20 cellular contexts compared by ENCODE assay signal in the genomic region with DNA sequence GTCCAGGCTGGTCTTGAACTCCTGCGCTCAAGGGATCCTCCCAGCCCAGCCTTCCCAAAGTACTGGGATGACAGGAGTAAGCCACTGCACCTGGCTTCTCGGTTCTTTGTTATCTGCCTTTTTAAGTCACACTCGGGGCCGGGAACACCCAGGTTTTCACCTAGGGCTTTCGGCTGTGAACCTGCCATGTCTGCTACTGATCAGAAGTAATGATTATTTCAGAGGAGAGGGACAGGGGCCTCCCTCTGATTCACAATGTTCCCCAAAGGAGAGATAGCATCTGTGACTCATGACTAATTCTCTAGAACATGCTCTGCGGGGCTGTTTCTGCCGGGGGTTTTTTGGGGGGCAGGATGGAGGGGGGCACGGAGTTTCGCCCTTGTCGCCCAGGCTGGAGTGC. TPM values are rescaled to one million over a fixed set of nuclear protein-coding genes. Genes with fewer than 3 reads are reported as not detected.
A peak's percentile ranks its signal among the peaks of the same experiment; 100 is the strongest.
DNase-seq lines count a peak whose midpoint lies in the region; ATAC-seq and TF ChIP-seq lines count a peak whose summit lies in the region.
"Had no signal": no experiment of that assay in that cellular context is flagged by ENCODE, and none has a peak within 500 bp of the region (broad histone marks: within the 10 kb centered on the region; RNA-seq: fewer than 3 reads in every experiment).

No MANE protein-coding gene starts in this region.

- H3K36me3 ChIP-seq in testis (ENCODE audit: low read depth, missing control alignments): no peaks in the 10 kb centered on the region
- H3K36me3 ChIP-seq: BE2C had no signal

- no peaks in the 10 kb centered on the region for H3K9me3 Mint-ChIP-seq in activated CD4-positive, alpha-beta T cell treated with anti-CD3 and anti-CD28 coated beads, Interleukin-2, amount 10 ng/mL, durations not matched to agents 24 days and 14 days
- no peaks in the 10 kb centered on the region for H3K9me3 Mint-ChIP-seq in activated CD4-positive, alpha-beta T cell treated with anti-CD3 and anti-CD28 coated beads, Interleukin-2, amount 10 ng/mL, durations not matched to agents 7 days and 5 days
- H3K9me3 Mint-ChIP-seq: HFFc6 had no signal

- no peak overlapping the region for H3K27ac ChIP-seq in testis

- DNase-seq in activated CD4-positive, alpha-beta T cell treated with anti-CD3 and anti-CD28 coated beads, Interleukin-2, amount 10 ng/mL, durations not matched to agents 24 days and 14 days: peak; percentile 49
- DNase-seq in activated CD4-positive, alpha-beta T cell treated with anti-CD3 and anti-CD28 coated beads, Interleukin-2, amount 10 ng/mL, durations not matched to agents 7 days and 5 days: no peak
- peak; percentile 16 to 17 for DNase-seq in stimulated activated CD4-positive, alpha-beta T cell treated with anti-CD3 and anti-CD28 coated beads, Interleukin-2, amount 100 ng/mL, for 24 hours
- DNase-seq in stimulated activated CD4-positive, alpha-beta T cell treated with anti-CD3 and anti-CD28 coated beads, Interleukin-4, amount 100 ng/mL, for 1 hour: no peak
- DNase-seq in mucosa of gallbladder (ENCODE audit: low spot score): peak; percentile 1
- no peak for DNase-seq in testis
- DNase-seq: BE2C; CD4-positive, CD25-positive, alpha-beta regulatory T cell; COR-L47; DMS 273 treated with DMSO at 0.1 percent for 48 hours; DND-41; HFFc6; KBM-7; NCI-H1105; NCI-H2081 had no signal

- H3K4me3 ChIP-seq in testis: no peak overlapping the region

- CTCF ChIA-PET in activated CD4-positive, alpha-beta T cell treated with anti-CD3 and anti-CD28 coated beads, Interleukin-2, amount 10 ng/mL, durations not matched to agents 7 days and 5 days (lab: Charles Lee): no interaction called here

- POLR2A ChIA-PET in activated CD4-positive, alpha-beta T cell treated with anti-CD3 and anti-CD28 coated beads, Interleukin-2, amount 10 ng/mL, durations not matched to agents 7 days and 5 days (lab: Charles Lee): no interaction called here

- peak overlapping the region; percentile 15 for H3K27ac Mint-ChIP-seq in activated CD4-positive, alpha-beta T cell treated with anti-CD3 and anti-CD28 coated beads, Interleukin-2, amount 10 ng/mL, durations not matched to agents 24 days and 14 days
- no peak overlapping the region for H3K27ac Mint-ChIP-seq in activated CD4-positive, alpha-beta T cell treated with anti-CD3 and anti-CD28 coated beads, Interleukin-2, amount 10 ng/mL, durations not matched to agents 7 days and 5 days
- H3K27ac Mint-ChIP-seq: CD4-positive, CD25-positive, alpha-beta regulatory T cell; HFFc6 had no signal

- intact Hi-C loops in activated CD4-positive, alpha-beta T cell treated with anti-CD3 and anti-CD28 coated beads, Interleukin-2, amount 10 ng/mL, durations not matched to agents 24 days and 14 days (cut with micrococcal nuclease): no loop called here
- intact Hi-C loops in testis (cut with DNase I; ENCODE audit: low total_unique reads): no loop called here

- 73 to 77% methylated on average over 10 of the region's 10 CpGs for WGBS in testis, 2 donors

- TF ChIP-seq POLR2A in testis (IDR thresholded peaks at IDR 0.05): no peak

- no peaks in the 10 kb centered on the region for H3K27me3 ChIP-seq in testis
- H3K27me3 ChIP-seq: BE2C had no signal

- no peak for TF ChIP-seq CTCF in testis (IDR thresholded peaks at IDR 0.05)

- H3K4me1 Mint-ChIP-seq in activated CD4-positive, alpha-beta T cell treated with anti-CD3 and anti-CD28 coated beads, Interleukin-2, amount 10 ng/mL, durations not matched to agents 24 days and 14 days: peaks cover 4% of the 10 kb centered on the region
- H3K4me1 Mint-ChIP-seq in activated CD4-positive, alpha-beta T cell treated with anti-CD3 and anti-CD28 coated beads, Interleukin-2, amount 10 ng/mL, durations not matched to agents 7 days and 5 days: no peaks in the 10 kb centered on the region

- H3K9me3 ChIP-seq in testis: no peaks in the 10 kb centered on the region
- H3K9me3 ChIP-seq: BE2C had no signal

- no peaks in the 10 kb centered on the region for H3K27me3 Mint-ChIP-seq in activated CD4-positive, alpha-beta T cell treated with anti-CD3 and anti-CD28 coated beads, Interleukin-2, amount 10 ng/mL, durations not matched to agents 24 days and 14 days
- no peaks in the 10 kb centered on the region for H3K27me3 Mint-ChIP-seq in activated CD4-positive, alpha-beta T cell treated with anti-CD3 and anti-CD28 coated beads, Interleukin-2, amount 10 ng/mL, durations not matched to agents 7 days and 5 days
- H3K27me3 Mint-ChIP-seq: CD4-positive, CD25-positive, alpha-beta regulatory T cell had no signal

- peaks cover 4% of the 10 kb centered on the region for H3K36me3 Mint-ChIP-seq in activated CD4-positive, alpha-beta T cell treated with anti-CD3 and anti-CD28 coated beads, Interleukin-2, amount 10 ng/mL, durations not matched to agents 24 days and 14 days (ENCODE audit: low read depth)
- H3K36me3 Mint-ChIP-seq in activated CD4-positive, alpha-beta T cell treated with anti-CD3 and anti-CD28 coated beads, Interleukin-2, amount 10 ng/mL, durations not matched to agents 7 days and 5 days (ENCODE audit: low read depth): no peaks in the 10 kb centered on the region
- H3K36me3 Mint-ChIP-seq: CD4-positive, CD25-positive, alpha-beta regulatory T cell had no signal

- no peak overlapping the region for H3K4me3 Mint-ChIP-seq in activated CD4-positive, alpha-beta T cell treated with anti-CD3 and anti-CD28 coated beads, Interleukin-2, amount 10 ng/mL, durations not matched to agents 24 days and 14 days
- no peak overlapping the region for H3K4me3 Mint-ChIP-seq in activated CD4-positive, alpha-beta T cell treated with anti-CD3 and anti-CD28 coated beads, Interleukin-2, amount 10 ng/mL, durations not matched to agents 7 days and 5 days
- H3K4me3 Mint-ChIP-seq: CD4-positive, CD25-positive, alpha-beta regulatory T cell; HFFc6 had no signal

- no peaks in the 10 kb centered on the region for H3K4me1 ChIP-seq in testis
- H3K4me1 ChIP-seq: BE2C had no signal

- ATAC-seq in GM19467 (IDR thresholded peaks at IDR 0.05; ENCODE audit: unreplicated experiment) (no peak), GM21528 (IDR thresholded peaks at IDR 0.05; ENCODE audit: low FRiP score, unreplicated experiment) (no peak)
- ATAC-seq: Panc1 had no signal

RNA-seq across cellular contexts. Expression of a gene that starts 26.9 kb away (rescaled TPM):
- 0.95 and 1.5 TPM in 2 replicates for total RNA-seq in activated CD4-positive, alpha-beta T cell treated with anti-CD3 and anti-CD28 coated beads, Interleukin-2, amount 10 ng/mL, durations not matched to agents 24 days and 14 days
- 1 to 10 TPM; 3.4 to 4.5 TPM for total RNA-seq in activated CD4-positive, alpha-beta T cell treated with anti-CD3 and anti-CD28 coated beads, Interleukin-2, amount 10 ng/mL, durations not matched to agents 7 days and 5 days
- total RNA-seq in mucosa of gallbladder: 2.3 TPM
- total RNA-seq in testis: under 1 TPM; 0.37 to 0.47 TPM
- not detected for polyA plus RNA-seq in testis (ENCODE audit: insufficient read depth, low read depth, low replicate concordance)
- total RNA-seq: A172, G401 had no signal

Comparison
In these comparisons a context has a peak if more than half of its experiments do, and no peak if none do; other contexts are left out.
1. DNase-seq: peak in activated CD4-positive, alpha-beta T cell treated with anti-CD3 and anti-CD28 coated beads, Interleukin-2, amount 10 ng/mL, durations not matched to agents 24 days and 14 days (single experiment), stimulated activated CD4-positive, alpha-beta T cell treated with anti-CD3 and anti-CD28 coated beads, Interleukin-2, amount 100 ng/mL, for 24 hours (2 of 2) and mucosa of gallbladder (single experiment); none in activated CD4-positive, alpha-beta T cell treated with anti-CD3 and anti-CD28 coated beads, Interleukin-2, amount 10 ng/mL, durations not matched to agents 7 days and 5 days (single experiment), stimulated activated CD4-positive, alpha-beta T cell treated with anti-CD3 and anti-CD28 coated beads, Interleukin-4, amount 100 ng/mL, for 1 hour (single experiment) and testis (single experiment).